Comparison of ENCODE assay signal across 1 cellular context in genomic region chr12:1528791-1529190, GRCh38.
TF ChIP-seq lines count a peak whose summit lies in the region.

No MANE protein-coding gene starts in this region.

TF ChIP-seq in IMR-90, 13 proteins besides CTCF, POLR2A, EP300 and RAD21 (continued from another document):
- TF ChIP-seq, protein P1, sequence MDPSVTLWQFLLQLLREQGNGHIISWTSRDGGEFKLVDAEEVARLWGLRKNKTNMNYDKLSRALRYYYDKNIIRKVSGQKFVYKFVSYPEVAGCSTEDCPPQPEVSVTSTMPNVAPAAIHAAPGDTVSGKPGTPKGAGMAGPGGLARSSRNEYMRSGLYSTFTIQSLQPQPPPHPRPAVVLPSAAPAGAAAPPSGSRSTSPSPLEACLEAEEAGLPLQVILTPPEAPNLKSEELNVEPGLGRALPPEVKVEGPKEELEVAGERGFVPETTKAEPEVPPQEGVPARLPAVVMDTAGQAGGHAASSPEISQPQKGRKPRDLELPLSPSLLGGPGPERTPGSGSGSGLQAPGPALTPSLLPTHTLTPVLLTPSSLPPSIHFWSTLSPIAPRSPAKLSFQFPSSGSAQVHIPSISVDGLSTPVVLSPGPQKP (IDR thresholded peaks at IDR 0.05; ENCODE audit: borderline replicate concordance, low read depth, low read length): no peak
